In genomic region chr5:154193176-154193575, GRCh38 we compare ENCODE assay signal across 1 cellular context.
TF ChIP-seq lines count a peak whose summit lies in the region.

No MANE protein-coding gene starts in this region.

TF ChIP-seq in GM23338, 12 proteins besides CTCF, POLR2A, EP300 and RAD21 (continued from another document):
- TF ChIP-seq ZNF462 (CRISPR knock-in tag; IDR thresholded peaks at IDR 0.05) (no peak), CREB1 (CRISPR knock-in tag; IDR thresholded peaks at IDR 0.05; ENCODE audit: low read depth) (no peak), EZH2phosphoT487 (IDR thresholded peaks at IDR 0.05; ENCODE audit: unreplicated experiment) (no peak)
